12 cellular contexts compared by ENCODE assay signal in genomic region chrX:134669378-134670098, GRCh38. TPM values are rescaled to one million over a fixed set of nuclear protein-coding genes. Genes with fewer than 3 reads are reported as not detected.
DNase-seq lines count a peak whose midpoint lies in the region; ATAC-seq and TF ChIP-seq lines count a peak whose summit lies in the region.
"Had no signal": no experiment of that assay in that cellular context is flagged by ENCODE, and none has a peak within 500 bp of the region (broad histone marks: within the 10 kb centered on the region; RNA-seq: fewer than 3 reads in every experiment).

No MANE protein-coding gene starts in this region.

- H2BK5ac ChIP-seq in trophoblast cell (ENCODE audit: low read depth, low read length, poor library complexity) = peak overlapping the region; percentile 50

- peak overlapping the region; percentile 46 for H3K4me2 ChIP-seq in trophoblast cell (ENCODE audit: low read length)

- ATAC-seq in GM19395 (IDR thresholded peaks at IDR 0.05; ENCODE audit: unreplicated experiment) = no peak

- H3K79me1 ChIP-seq in trophoblast cell (ENCODE audit: low read length) = peaks cover 15% of the 10 kb centered on the region

- H3K9ac ChIP-seq in trophoblast cell (ENCODE audit: low read length) = no peak overlapping the region

- H3K23ac ChIP-seq in trophoblast cell (ENCODE audit: low read length) = no peak overlapping the region

- H3K9me3 ChIP-seq in SJCRH30 (replicated peaks) = no peaks in the 10 kb centered on the region
- H3K9me3 ChIP-seq in trophoblast cell (ENCODE audit: insufficient read depth, low read depth, low read length) = no peaks in the 10 kb centered on the region

- H2BK12ac ChIP-seq in trophoblast cell (ENCODE audit: low read length) = peak overlapping the region; percentile 98

- peak overlapping the region; percentile 79 for H4K8ac ChIP-seq in trophoblast cell (ENCODE audit: low read depth, low read length)

- peak overlapping the region; percentile 55 for H3K27ac ChIP-seq in SJCRH30
- H3K27ac ChIP-seq in trophoblast cell (ENCODE audit: low read depth, low read length) = peak overlapping the region; percentile 83

- H3K27me3 ChIP-seq in SJCRH30 = no peaks in the 10 kb centered on the region
- H3K27me3 ChIP-seq in trophoblast cell (ENCODE audit: insufficient read depth, low read length) = no peaks in the 10 kb centered on the region

- peak overlapping the region; percentile 83 for H4K91ac ChIP-seq in trophoblast cell (ENCODE audit: low read depth, low read length)

- H2BK120ac ChIP-seq in trophoblast cell (ENCODE audit: insufficient read depth, low read length, poor library complexity) = peak overlapping the region; percentile 70

- H3K4ac ChIP-seq in trophoblast cell (ENCODE audit: low read depth, low read length) = peak overlapping the region; percentile 79

- peak overlapping the region; percentile 7 for H4K12ac ChIP-seq in trophoblast cell (ENCODE audit: low read depth, low read length)

- no peak for TF ChIP-seq CTCF in foreskin fibroblast (IDR thresholded peaks at IDR 0.05; ENCODE audit: low read depth, low read length)

- H3K79me2 ChIP-seq in trophoblast cell (ENCODE audit: control insufficient read depth, insufficient read depth, low read length, poor library complexity) = no peaks in the 10 kb centered on the region

- H3K4me1 ChIP-seq in SJCRH30 = peaks cover 36% of the 10 kb centered on the region
- H3K4me1 ChIP-seq in trophoblast cell (ENCODE audit: control insufficient read depth in 1 of 2, insufficient read depth in 2 of 2, low read length in 2 of 2) = peaks cover 11 to 15% of the 10 kb centered on the region in 2 experiments

- no peak overlapping the region for H2AFZ ChIP-seq in trophoblast cell (ENCODE audit: insufficient read depth, low read length, poor library complexity)

- H3K36me3 ChIP-seq in SJCRH30 = no peaks in the 10 kb centered on the region
- H3K36me3 ChIP-seq in trophoblast cell (ENCODE audit: control insufficient read depth in 1 of 2, insufficient read depth in 2 of 2, low read length in 2 of 2) = no peaks in the 10 kb centered on the region

- DNase-seq in Daoy (ENCODE audit: low read depth) = peak; percentile 69
- peak in 1 of 2 experiments; percentile 18 for DNase-seq in SJCRH30
- DNase-seq in foreskin fibroblast = peak; percentile 90 to 93
- no peak for DNase-seq in trophoblast cell
- no peak for DNase-seq in NCI-H1694 treated with DMSO at 0.1 percent for 48 hours (lab: John Stamatoyannopoulos, UW)
- no peak for DNase-seq in AML-193 (lab: John Stamatoyannopoulos, UW)
- DNase-seq in NCI-H1694 (lab: John Stamatoyannopoulos, UW) = no peak
- DNase-seq: activated B cell treated with CpG ODN at 0.5 μM for 24 hours; activated naive CD8-positive, alpha-beta T cell treated with anti-CD3 and anti-CD28 coated beads, Interleukin-2, amount 10 ng/mL, durations not matched to agents 7 days and 5 days; DMS153; KBM-7 had no signal

- peak overlapping the region; percentile 87 for H3K14ac ChIP-seq in trophoblast cell (ENCODE audit: low read length)

- peak overlapping the region; percentile 90 for H3K18ac ChIP-seq in trophoblast cell (ENCODE audit: low read length)

- no CpG with 5 or more reads among the region's 14 CpGs for WGBS in trophoblast cell (ENCODE audit: extremely low coverage, insufficient coverage, insufficient read length)

- H3K4me3 ChIP-seq in SJCRH30 = no peak overlapping the region
- peak overlapping the region; percentile 10 to 15 for H3K4me3 ChIP-seq in foreskin fibroblast (ENCODE audit: low read depth in 1 of 2, low read length in 2 of 2)
- H3K4me3 ChIP-seq in trophoblast cell (ENCODE audit: low read depth, low read length) = no peak overlapping the region

- H2AK5ac ChIP-seq in trophoblast cell (ENCODE audit: low read length) = peak overlapping the region; percentile 83

RNA-seq across cellular contexts. Expression of gene PLAC1, which starts 11.3 kb away (rescaled TPM):
- not detected in 2 replicates for total RNA-seq in Daoy (2014; rRNA removed; shearing (Covaris generic))
- total RNA-seq in SJCRH30 (2014; rRNA removed; shearing (Covaris generic)) = 2.7 and 4.0 TPM in 2 replicates
- polyA plus RNA-seq in trophoblast cell (2013) = 0.37 and 0.41 TPM in 2 replicates
- total RNA-seq: activated B cell treated with CpG ODN at 0.5 μM for 24 hours; activated naive CD8-positive, alpha-beta T cell treated with anti-CD3 and anti-CD28 coated beads, Interleukin-2, amount 10 ng/mL, durations not matched to agents 7 days and 5 days had no signal

Comparison
In these comparisons a context has a peak if more than half of its experiments do, and no peak if none do; other contexts are left out.
1. DNase-seq: peak in Daoy (single experiment) and foreskin fibroblast (2 of 2); none in trophoblast cell (0 of 2), NCI-H1694 treated with DMSO at 0.1 percent for 48 hours (single experiment), AML-193 (0 of 2) and NCI-H1694 (single experiment).
2. H3K4me3 ChIP-seq: peak in foreskin fibroblast (2 of 2); none in SJCRH30 (single experiment) and trophoblast cell (single experiment).